ENCODE assay signal across 2 cellular contexts in genomic region chr22:29357193-29357890, GRCh38. TPM values are rescaled to one million over a fixed set of nuclear protein-coding genes. Genes with fewer than 3 reads are reported as not detected.
"Had no signal": no experiment of that assay in that cellular context is flagged by ENCODE, and none has a peak within 500 bp of the region (broad histone marks: within the 10 kb centered on the region; RNA-seq: fewer than 3 reads in every experiment).

No MANE protein-coding gene starts in this region.

RNA-seq across cellular contexts. Expression of gene RASL10A, which starts 41.8 kb away (rescaled TPM):
- total RNA-seq: IMR-90 had no signal
- polyA plus RNA-seq: IgD-negative memory B cell had no signal
